2 cellular contexts compared by ENCODE assay signal in genomic region chr5:140222416-140222815, GRCh38.
TF ChIP-seq lines count a peak whose summit lies in the region.

No MANE protein-coding gene starts in this region.

TF ChIP-seq in HCT116, 20 proteins besides CTCF, POLR2A, EP300 and RAD21:
- TF ChIP-seq CBX3 (IDR thresholded peaks at IDR 0.05; ENCODE audit: low read depth) (no peak), FOSL1 (IDR thresholded peaks at IDR 0.05; ENCODE audit: low read depth) (no peak), SIN3A (IDR thresholded peaks at IDR 0.05; ENCODE audit: low read depth) (no peak), SP1 (IDR thresholded peaks at IDR 0.05; ENCODE audit: low read depth) (no peak)
- TF ChIP-seq, protein P1, sequence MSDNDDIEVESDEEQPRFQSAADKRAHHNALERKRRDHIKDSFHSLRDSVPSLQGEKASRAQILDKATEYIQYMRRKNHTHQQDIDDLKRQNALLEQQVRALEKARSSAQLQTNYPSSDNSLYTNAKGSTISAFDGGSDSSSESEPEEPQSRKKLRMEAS (IDR thresholded peaks at IDR 0.05): no peak
- TF ChIP-seq, protein P2, sequence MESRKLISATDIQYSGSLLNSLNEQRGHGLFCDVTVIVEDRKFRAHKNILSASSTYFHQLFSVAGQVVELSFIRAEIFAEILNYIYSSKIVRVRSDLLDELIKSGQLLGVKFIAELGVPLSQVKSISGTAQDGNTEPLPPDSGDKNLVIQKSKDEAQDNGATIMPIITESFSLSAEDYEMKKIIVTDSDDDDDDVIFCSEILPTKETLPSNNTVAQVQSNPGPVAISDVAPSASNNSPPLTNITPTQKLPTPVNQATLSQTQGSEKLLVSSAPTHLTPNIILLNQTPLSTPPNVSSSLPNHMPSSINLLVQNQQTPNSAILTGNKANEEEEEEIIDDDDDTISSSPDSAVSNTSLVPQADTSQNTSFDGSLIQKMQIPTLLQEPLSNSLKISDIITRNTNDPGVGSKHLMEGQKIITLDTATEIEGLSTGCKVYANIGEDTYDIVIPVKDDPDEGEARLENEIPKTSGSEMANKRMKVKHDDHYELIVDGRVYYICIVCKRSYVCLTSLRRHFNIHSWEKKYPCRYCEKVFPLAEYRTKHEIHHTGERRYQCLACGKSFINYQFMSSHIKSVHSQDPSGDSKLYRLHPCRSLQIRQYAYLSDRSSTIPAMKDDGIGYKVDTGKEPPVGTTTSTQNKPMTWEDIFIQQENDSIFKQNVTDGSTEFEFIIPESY (IDR thresholded peaks at IDR 0.05; ENCODE audit: extremely low read depth, insufficient replicate concordance, low read length): no peak
- TF ChIP-seq, protein P3, sequence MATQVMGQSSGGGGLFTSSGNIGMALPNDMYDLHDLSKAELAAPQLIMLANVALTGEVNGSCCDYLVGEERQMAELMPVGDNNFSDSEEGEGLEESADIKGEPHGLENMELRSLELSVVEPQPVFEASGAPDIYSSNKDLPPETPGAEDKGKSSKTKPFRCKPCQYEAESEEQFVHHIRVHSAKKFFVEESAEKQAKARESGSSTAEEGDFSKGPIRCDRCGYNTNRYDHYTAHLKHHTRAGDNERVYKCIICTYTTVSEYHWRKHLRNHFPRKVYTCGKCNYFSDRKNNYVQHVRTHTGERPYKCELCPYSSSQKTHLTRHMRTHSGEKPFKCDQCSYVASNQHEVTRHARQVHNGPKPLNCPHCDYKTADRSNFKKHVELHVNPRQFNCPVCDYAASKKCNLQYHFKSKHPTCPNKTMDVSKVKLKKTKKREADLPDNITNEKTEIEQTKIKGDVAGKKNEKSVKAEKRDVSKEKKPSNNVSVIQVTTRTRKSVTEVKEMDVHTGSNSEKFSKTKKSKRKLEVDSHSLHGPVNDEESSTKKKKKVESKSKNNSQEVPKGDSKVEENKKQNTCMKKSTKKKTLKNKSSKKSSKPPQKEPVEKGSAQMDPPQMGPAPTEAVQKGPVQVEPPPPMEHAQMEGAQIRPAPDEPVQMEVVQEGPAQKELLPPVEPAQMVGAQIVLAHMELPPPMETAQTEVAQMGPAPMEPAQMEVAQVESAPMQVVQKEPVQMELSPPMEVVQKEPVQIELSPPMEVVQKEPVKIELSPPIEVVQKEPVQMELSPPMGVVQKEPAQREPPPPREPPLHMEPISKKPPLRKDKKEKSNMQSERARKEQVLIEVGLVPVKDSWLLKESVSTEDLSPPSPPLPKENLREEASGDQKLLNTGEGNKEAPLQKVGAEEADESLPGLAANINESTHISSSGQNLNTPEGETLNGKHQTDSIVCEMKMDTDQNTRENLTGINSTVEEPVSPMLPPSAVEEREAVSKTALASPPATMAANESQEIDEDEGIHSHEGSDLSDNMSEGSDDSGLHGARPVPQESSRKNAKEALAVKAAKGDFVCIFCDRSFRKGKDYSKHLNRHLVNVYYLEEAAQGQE (IDR thresholded peaks at IDR 0.05; ENCODE audit: low read depth): no peak
TF ChIP-seq in HCT116: peak in this region for 0.

TF ChIP-seq in K562, 482 proteins besides CTCF, POLR2A, EP300 and RAD21:
- no peak for TF ChIP-seq ZNF766 (CRISPR knock-in tag; conservative IDR thresholded peaks at IDR 0.05)
TF ChIP-seq in K562: peak in this region for 0.
